Comparison of ENCODE assay signal across 1 cellular context in genomic region chr11:31369348-31370329, GRCh38.
TF ChIP-seq lines count a peak whose summit lies in the region.

A gene with protein sequence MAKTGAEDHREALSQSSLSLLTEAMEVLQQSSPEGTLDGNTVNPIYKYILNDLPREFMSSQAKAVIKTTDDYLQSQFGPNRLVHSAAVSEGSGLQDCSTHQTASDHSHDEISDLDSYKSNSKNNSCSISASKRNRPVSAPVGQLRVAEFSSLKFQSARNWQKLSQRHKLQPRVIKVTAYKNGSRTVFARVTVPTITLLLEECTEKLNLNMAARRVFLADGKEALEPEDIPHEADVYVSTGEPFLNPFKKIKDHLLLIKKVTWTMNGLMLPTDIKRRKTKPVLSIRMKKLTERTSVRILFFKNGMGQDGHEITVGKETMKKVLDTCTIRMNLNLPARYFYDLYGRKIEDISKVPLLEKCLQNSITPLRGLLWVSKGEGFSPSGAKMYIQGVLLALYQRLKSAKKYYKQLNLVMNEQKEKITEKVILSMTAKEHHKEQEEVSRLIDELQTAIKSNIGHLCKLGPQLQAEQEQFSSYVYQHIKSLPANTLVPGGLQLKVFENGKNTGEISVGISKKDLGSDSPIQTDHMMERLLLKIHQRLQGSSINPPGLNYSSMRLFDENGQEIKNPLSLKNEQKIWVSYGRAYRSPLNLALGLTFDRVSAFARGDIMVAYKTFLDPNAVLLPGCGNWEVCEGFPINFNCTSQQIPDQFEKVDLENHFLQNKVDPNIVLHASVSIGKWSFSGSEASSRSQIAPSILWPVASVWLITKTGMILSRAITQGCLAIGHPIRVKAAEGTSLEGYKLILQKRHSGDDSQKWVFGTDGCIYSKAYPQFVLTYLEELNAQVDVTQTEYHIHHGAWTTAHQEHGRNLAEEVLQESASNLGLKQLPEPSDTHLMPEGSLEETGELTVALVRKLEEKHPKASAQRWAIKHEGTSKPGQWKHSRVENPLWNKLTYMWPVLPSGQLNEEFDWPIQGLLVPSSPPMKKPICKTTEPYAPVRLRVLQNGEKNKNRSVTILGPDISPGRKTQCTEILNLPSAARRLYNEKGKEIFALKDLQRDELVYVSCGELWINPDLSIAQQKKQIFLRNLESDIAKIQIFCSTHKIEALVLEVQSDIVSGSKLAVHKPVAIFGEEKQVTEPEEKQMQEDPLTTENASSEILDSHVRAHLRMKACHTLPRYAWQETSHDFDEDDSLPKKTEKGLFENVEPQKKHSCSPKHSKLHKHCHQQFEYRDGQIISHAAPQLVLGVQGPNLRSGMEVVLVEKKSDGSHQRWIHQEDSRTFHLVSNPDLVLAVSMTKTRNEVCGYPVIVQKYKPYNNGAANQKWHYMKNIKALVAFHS (N-terminal part only) (minus strand): TSS chr11:31369739. CDS start chr11:31328280, 41,459 bp downstream.
A gene with protein sequence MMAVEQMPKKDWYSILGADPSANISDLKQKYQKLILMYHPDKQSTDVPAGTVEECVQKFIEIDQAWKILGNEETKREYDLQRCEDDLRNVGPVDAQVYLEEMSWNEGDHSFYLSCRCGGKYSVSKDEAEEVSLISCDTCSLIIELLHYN (plus strand): TSS chr11:31369860. CDS start chr11:31370749, 889 bp downstream.

TF ChIP-seq in HEK293, 187 proteins besides CTCF, POLR2A, EP300 and RAD21 (continued from another document and continues in another):
- TF ChIP-seq ZNF274 (IDR thresholded peaks at IDR 0.05; ENCODE audit: low read length) (no peak), ZNF274 (tag by site-specific recombination; IDR thresholded peaks at IDR 0.05; ENCODE audit: borderline replicate concordance) (no peak), ZNF133 (tag by site-specific recombination; IDR thresholded peaks at IDR 0.05) (no peak), SCRT1 (tag by site-specific recombination; IDR thresholded peaks at IDR 0.05; ENCODE audit: borderline replicate concordance) (no peak), ZNF423 (tag by site-specific recombination; IDR thresholded peaks at IDR 0.05) (no peak), ZNF529 (tag by site-specific recombination; IDR thresholded peaks at IDR 0.05; ENCODE audit: insufficient replicate concordance) (no peak), ZNF366 (tag by site-specific recombination; conservative IDR thresholded peaks at IDR 0.05) (no peak), MYNN (tag by site-specific recombination; IDR thresholded peaks at IDR 0.05; ENCODE audit: borderline replicate concordance) (peak; percentile 23; the same call in 1 of the 2 replicates), SALL2 (tag by site-specific recombination; IDR thresholded peaks at IDR 0.05; ENCODE audit: borderline replicate concordance) (no peak), ZNF670 (tag by site-specific recombination; IDR thresholded peaks at IDR 0.05; ENCODE audit: low read depth) (no peak), ZNF548 (tag by site-specific recombination; IDR thresholded peaks at IDR 0.05) (no peak), ZNF558 (tag by site-specific recombination; IDR thresholded peaks at IDR 0.05) (no peak), ZBTB44 (tag by site-specific recombination; IDR thresholded peaks at IDR 0.05) (no peak), ZNF146 (tag by site-specific recombination; IDR thresholded peaks at IDR 0.05) (no peak), ZNF37A (tag by site-specific recombination; IDR thresholded peaks at IDR 0.05) (no peak), ATF2 (tag by site-specific recombination; IDR thresholded peaks at IDR 0.05; ENCODE audit: low read depth) (no peak), ZNF791 (tag by site-specific recombination; IDR thresholded peaks at IDR 0.05) (no peak), PRDM1 (tag by site-specific recombination; IDR thresholded peaks at IDR 0.05) (no peak), SP3 (tag by site-specific recombination; IDR thresholded peaks at IDR 0.05) (peak; percentile 52), ZNF292 (tag by site-specific recombination; IDR thresholded peaks at IDR 0.05; ENCODE audit: borderline replicate concordance, low read depth) (no peak), SCRT2 (tag by site-specific recombination; IDR thresholded peaks at IDR 0.05) (no peak), MEIS1 (CRISPR knock-in tag; IDR thresholded peaks at IDR 0.05; ENCODE audit: borderline replicate concordance) (no peak), WT1 (tag by site-specific recombination; IDR thresholded peaks at IDR 0.05) (no peak), ZNF664 (tag by site-specific recombination; IDR thresholded peaks at IDR 0.05) (0 out of 2 replicates have a peak, but pooled peaks have one; percentile 21), ZNF610 (tag by site-specific recombination; IDR thresholded peaks at IDR 0.05; ENCODE audit: borderline replicate concordance) (no peak), ZNF335 (tag by site-specific recombination; conservative IDR thresholded peaks at IDR 0.05) (peak; percentile 61), ZFP69B (tag by site-specific recombination; IDR thresholded peaks at IDR 0.05) (peak; percentile 51; the same call in 1 of the 2 replicates), ZNF211 (tag by site-specific recombination; IDR thresholded peaks at IDR 0.05; ENCODE audit: low read depth) (no peak), ZNF155 (tag by site-specific recombination; IDR thresholded peaks at IDR 0.05) (no peak), ZNF623 (tag by site-specific recombination; IDR thresholded peaks at IDR 0.05) (no peak), BCL11B (tag by site-specific recombination; IDR thresholded peaks at IDR 0.05; ENCODE audit: low read depth) (no peak), ZNF843 (tag by site-specific recombination; IDR thresholded peaks at IDR 0.05) (no peak), PBX3 (CRISPR knock-in tag; IDR thresholded peaks at IDR 0.05) (no peak), ZNF311 (tag by site-specific recombination; IDR thresholded peaks at IDR 0.05; ENCODE audit: borderline replicate concordance) (no peak), ZNF768 (tag by site-specific recombination; IDR thresholded peaks at IDR 0.05) (no peak), EGR2 (tag by site-specific recombination; IDR thresholded peaks at IDR 0.05; ENCODE audit: low read depth) (0 out of 2 replicates have a peak, but pooled peaks have one; percentile 18), ZNF16 (tag by site-specific recombination; IDR thresholded peaks at IDR 0.05; ENCODE audit: low read depth) (no peak), HOXD13 (CRISPR knock-in tag; IDR thresholded peaks at IDR 0.05; ENCODE audit: borderline replicate concordance) (no peak), ZNF433 (tag by site-specific recombination; IDR thresholded peaks at IDR 0.05; ENCODE audit: low read depth) (no peak), GFI1B (tag by site-specific recombination; IDR thresholded peaks at IDR 0.05) (no peak), ZNF239 (tag by site-specific recombination; IDR thresholded peaks at IDR 0.05) (no peak), MZF1 (tag by site-specific recombination; IDR thresholded peaks at IDR 0.05; ENCODE audit: borderline replicate concordance) (peak; percentile 46; the same call in 1 of the 2 replicates), ZNF350 (tag by site-specific recombination; IDR thresholded peaks at IDR 0.05) (no peak), ZNF510 (tag by site-specific recombination; IDR thresholded peaks at IDR 0.05; ENCODE audit: insufficient replicate concordance) (no peak), ZNF488 (tag by site-specific recombination; IDR thresholded peaks at IDR 0.05) (no peak)
- TF ChIP-seq, protein P1, sequence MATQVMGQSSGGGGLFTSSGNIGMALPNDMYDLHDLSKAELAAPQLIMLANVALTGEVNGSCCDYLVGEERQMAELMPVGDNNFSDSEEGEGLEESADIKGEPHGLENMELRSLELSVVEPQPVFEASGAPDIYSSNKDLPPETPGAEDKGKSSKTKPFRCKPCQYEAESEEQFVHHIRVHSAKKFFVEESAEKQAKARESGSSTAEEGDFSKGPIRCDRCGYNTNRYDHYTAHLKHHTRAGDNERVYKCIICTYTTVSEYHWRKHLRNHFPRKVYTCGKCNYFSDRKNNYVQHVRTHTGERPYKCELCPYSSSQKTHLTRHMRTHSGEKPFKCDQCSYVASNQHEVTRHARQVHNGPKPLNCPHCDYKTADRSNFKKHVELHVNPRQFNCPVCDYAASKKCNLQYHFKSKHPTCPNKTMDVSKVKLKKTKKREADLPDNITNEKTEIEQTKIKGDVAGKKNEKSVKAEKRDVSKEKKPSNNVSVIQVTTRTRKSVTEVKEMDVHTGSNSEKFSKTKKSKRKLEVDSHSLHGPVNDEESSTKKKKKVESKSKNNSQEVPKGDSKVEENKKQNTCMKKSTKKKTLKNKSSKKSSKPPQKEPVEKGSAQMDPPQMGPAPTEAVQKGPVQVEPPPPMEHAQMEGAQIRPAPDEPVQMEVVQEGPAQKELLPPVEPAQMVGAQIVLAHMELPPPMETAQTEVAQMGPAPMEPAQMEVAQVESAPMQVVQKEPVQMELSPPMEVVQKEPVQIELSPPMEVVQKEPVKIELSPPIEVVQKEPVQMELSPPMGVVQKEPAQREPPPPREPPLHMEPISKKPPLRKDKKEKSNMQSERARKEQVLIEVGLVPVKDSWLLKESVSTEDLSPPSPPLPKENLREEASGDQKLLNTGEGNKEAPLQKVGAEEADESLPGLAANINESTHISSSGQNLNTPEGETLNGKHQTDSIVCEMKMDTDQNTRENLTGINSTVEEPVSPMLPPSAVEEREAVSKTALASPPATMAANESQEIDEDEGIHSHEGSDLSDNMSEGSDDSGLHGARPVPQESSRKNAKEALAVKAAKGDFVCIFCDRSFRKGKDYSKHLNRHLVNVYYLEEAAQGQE (tag by site-specific recombination; IDR thresholded peaks at IDR 0.05): 0 out of 2 replicates have a peak, but pooled peaks have one; percentile 13
- TF ChIP-seq, protein P2, sequence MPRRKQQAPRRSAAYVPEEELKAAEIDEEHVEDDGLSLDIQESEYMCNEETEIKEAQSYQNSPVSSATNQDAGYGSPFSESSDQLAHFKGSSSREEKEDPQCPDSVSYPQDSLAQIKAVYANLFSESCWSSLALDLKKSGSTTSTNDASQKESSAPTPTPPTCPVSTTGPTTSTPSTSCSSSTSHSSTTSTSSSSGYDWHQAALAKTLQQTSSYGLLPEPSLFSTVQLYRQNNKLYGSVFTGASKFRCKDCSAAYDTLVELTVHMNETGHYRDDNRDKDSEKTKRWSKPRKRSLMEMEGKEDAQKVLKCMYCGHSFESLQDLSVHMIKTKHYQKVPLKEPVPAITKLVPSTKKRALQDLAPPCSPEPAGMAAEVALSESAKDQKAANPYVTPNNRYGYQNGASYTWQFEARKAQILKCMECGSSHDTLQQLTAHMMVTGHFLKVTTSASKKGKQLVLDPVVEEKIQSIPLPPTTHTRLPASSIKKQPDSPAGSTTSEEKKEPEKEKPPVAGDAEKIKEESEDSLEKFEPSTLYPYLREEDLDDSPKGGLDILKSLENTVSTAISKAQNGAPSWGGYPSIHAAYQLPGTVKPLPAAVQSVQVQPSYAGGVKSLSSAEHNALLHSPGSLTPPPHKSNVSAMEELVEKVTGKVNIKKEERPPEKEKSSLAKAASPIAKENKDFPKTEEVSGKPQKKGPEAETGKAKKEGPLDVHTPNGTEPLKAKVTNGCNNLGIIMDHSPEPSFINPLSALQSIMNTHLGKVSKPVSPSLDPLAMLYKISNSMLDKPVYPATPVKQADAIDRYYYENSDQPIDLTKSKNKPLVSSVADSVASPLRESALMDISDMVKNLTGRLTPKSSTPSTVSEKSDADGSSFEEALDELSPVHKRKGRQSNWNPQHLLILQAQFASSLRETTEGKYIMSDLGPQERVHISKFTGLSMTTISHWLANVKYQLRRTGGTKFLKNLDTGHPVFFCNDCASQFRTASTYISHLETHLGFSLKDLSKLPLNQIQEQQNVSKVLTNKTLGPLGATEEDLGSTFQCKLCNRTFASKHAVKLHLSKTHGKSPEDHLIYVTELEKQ (tag by site-specific recombination; IDR thresholded peaks at IDR 0.05; ENCODE audit: borderline replicate concordance): no peak
- TF ChIP-seq, protein P3, sequence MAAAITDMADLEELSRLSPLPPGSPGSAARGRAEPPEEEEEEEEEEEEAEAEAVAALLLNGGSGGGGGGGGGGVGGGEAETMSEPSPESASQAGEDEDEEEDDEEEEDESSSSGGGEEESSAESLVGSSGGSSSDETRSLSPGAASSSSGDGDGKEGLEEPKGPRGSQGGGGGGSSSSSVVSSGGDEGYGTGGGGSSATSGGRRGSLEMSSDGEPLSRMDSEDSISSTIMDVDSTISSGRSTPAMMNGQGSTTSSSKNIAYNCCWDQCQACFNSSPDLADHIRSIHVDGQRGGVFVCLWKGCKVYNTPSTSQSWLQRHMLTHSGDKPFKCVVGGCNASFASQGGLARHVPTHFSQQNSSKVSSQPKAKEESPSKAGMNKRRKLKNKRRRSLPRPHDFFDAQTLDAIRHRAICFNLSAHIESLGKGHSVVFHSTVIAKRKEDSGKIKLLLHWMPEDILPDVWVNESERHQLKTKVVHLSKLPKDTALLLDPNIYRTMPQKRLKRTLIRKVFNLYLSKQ (tag by site-specific recombination; IDR thresholded peaks at IDR 0.05; ENCODE audit: borderline replicate concordance): no peak
